ENCODE assay signal across 1 cellular context in the genomic region with DNA sequence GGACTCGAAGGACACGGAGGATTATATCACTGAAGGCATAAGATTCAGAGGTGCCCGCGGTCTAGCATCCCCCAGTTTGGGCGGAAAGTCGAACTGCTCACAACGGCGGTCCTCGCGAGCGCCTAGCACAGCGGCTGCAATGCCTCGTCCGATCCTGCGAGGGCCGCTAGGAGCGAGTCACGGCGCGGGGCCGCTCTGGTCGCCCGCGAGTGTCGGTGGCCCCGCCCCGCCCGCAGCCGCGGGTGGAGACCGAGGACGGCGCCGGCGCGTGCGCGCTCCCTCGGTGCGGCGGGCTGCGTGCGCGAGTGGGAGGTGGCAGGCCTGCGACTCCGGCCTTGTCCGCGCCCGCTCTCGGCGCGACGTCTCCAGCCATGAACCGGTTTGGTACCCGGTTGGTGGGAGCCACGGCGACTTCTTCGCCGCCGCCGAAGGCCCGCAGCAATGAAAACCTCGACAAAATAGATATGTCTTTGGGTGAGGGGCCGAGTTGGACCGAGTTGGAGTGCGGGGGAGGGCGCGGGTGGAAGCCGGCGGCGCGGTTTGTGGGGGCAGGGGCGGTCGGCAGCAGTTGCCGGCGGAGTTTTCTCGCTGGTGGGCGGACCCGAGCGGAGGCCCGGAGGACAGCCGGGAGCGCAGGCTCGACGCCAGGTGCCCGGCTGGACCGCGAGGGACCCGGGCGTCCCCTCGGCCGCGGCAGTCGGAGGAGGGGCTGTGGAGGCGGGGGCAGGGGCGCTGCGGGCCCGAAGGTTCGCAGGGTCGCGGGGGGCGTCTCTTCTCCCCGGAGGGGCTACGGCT.
TF ChIP-seq lines count a peak whose summit lies in the region.

A gene with protein sequence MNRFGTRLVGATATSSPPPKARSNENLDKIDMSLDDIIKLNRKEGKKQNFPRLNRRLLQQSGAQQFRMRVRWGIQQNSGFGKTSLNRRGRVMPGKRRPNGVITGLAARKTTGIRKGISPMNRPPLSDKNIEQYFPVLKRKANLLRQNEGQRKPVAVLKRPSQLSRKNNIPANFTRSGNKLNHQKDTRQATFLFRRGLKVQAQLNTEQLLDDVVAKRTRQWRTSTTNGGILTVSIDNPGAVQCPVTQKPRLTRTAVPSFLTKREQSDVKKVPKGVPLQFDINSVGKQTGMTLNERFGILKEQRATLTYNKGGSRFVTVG (plus strand): TSS at position 283 of the 795 bp plus-strand sequence. CDS start 89 bp downstream, at position 372.

TF ChIP-seq in HepG2, 621 proteins besides CTCF, POLR2A, EP300 and RAD21 (continued from another document):
- TF ChIP-seq, protein P1, sequence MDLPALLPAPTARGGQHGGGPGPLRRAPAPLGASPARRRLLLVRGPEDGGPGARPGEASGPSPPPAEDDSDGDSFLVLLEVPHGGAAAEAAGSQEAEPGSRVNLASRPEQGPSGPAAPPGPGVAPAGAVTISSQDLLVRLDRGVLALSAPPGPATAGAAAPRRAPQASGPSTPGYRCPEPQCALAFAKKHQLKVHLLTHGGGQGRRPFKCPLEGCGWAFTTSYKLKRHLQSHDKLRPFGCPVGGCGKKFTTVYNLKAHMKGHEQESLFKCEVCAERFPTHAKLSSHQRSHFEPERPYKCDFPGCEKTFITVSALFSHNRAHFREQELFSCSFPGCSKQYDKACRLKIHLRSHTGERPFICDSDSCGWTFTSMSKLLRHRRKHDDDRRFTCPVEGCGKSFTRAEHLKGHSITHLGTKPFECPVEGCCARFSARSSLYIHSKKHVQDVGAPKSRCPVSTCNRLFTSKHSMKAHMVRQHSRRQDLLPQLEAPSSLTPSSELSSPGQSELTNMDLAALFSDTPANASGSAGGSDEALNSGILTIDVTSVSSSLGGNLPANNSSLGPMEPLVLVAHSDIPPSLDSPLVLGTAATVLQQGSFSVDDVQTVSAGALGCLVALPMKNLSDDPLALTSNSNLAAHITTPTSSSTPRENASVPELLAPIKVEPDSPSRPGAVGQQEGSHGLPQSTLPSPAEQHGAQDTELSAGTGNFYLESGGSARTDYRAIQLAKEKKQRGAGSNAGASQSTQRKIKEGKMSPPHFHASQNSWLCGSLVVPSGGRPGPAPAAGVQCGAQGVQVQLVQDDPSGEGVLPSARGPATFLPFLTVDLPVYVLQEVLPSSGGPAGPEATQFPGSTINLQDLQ (CRISPR knock-in tag; IDR thresholded peaks at IDR 0.05): no peak
- TF ChIP-seq ASH2L (IDR thresholded peaks at IDR 0.05; ENCODE audit: insufficient read length, low read depth, low read length) (peak; percentile 49), HNRNPLL (IDR thresholded peaks at IDR 0.05; ENCODE audit: low read depth, low read length, poor library complexity, severe bottlenecking) (peak; percentile 67), ZNF839 (CRISPR knock-in tag; IDR thresholded peaks at IDR 0.05; ENCODE audit: borderline replicate concordance) (0 out of 2 replicates have a peak, but pooled peaks have one; percentile 39), TOPORS (CRISPR knock-in tag; IDR thresholded peaks at IDR 0.05) (peak; percentile 85), ZBTB20 (CRISPR knock-in tag; IDR thresholded peaks at IDR 0.05; ENCODE audit: borderline replicate concordance, low read depth) (0 out of 2 replicates have a peak, but pooled peaks have one; percentile 13), KAT7 (CRISPR knock-in tag; IDR thresholded peaks at IDR 0.05; ENCODE audit: borderline replicate concordance) (no peak), ZNF878 (CRISPR knock-in tag; IDR thresholded peaks at IDR 0.05) (peak; percentile 41; the same call in 1 of the 2 replicates), PHF5A (CRISPR knock-in tag; IDR thresholded peaks at IDR 0.05; ENCODE audit: low read depth, unreplicated experiment) (no peak), HNRNPK (IDR thresholded peaks at IDR 0.05; ENCODE audit: low read depth, low read length, poor library complexity, severe bottlenecking) (peak; percentile 39), GABPA (IDR thresholded peaks at IDR 0.05; ENCODE audit: low read depth, low read length) (no peak), GABPA (CRISPR knock-in tag; IDR thresholded peaks at IDR 0.05; ENCODE audit: low read depth) (no peak), SALL1 (CRISPR knock-in tag; IDR thresholded peaks at IDR 0.05) (peak; percentile 63; the same call in 1 of the 2 replicates), ZNF30 (CRISPR knock-in tag; IDR thresholded peaks at IDR 0.05) (no peak), ZNF891 (CRISPR knock-in tag; IDR thresholded peaks at IDR 0.05) (peak; percentile 83; the same call in 1 of the 2 replicates), SIN3A (IDR thresholded peaks at IDR 0.05; ENCODE audit: borderline replicate concordance, low read depth, low read length) (no peak), ZNF546 (CRISPR knock-in tag; conservative IDR thresholded peaks at IDR 0.05) (peak; percentile 73; the same call in 1 of the 2 replicates), ZBTB21 (CRISPR knock-in tag; IDR thresholded peaks at IDR 0.05) (no peak), KLF16 (CRISPR knock-in tag; IDR thresholded peaks at IDR 0.05) (no peak), RFXANK (CRISPR knock-in tag; IDR thresholded peaks at IDR 0.05) (no peak), SNAPC2 (CRISPR knock-in tag; IDR thresholded peaks at IDR 0.05) (no peak; the same call in 1 of the 2 replicates), ZIK1 (CRISPR knock-in tag; IDR thresholded peaks at IDR 0.05; ENCODE audit: borderline replicate concordance, low read depth) (peak; percentile 92; the same call in 1 of the 2 replicates), ZMYM2 (CRISPR knock-in tag; IDR thresholded peaks at IDR 0.05) (0 out of 2 replicates have a peak, but pooled peaks have one; percentile 5), NR1H2 (CRISPR knock-in tag; IDR thresholded peaks at IDR 0.05; ENCODE audit: borderline replicate concordance, low read depth) (peak; percentile 78; the same call in 1 of the 2 replicates), KMT2B (CRISPR knock-in tag; IDR thresholded peaks at IDR 0.05) (0 out of 2 replicates have a peak, but pooled peaks have one; percentile 1), ZNF816 (CRISPR knock-in tag; IDR thresholded peaks at IDR 0.05; ENCODE audit: borderline replicate concordance) (no peak), SMYD3 (CRISPR knock-in tag; IDR thresholded peaks at IDR 0.05) (no peak), FOXA3 (CRISPR knock-in tag; IDR thresholded peaks at IDR 0.05) (no peak), MTA3 (CRISPR knock-in tag; IDR thresholded peaks at IDR 0.05) (no peak), MEIS2 (CRISPR knock-in tag; IDR thresholded peaks at IDR 0.05) (peak; percentile 73; the same call in 1 of the 2 replicates), ZNF678 (CRISPR knock-in tag; IDR thresholded peaks at IDR 0.05) (peak; percentile 53; the same call in 1 of the 2 replicates)
- TF ChIP-seq, protein P2, sequence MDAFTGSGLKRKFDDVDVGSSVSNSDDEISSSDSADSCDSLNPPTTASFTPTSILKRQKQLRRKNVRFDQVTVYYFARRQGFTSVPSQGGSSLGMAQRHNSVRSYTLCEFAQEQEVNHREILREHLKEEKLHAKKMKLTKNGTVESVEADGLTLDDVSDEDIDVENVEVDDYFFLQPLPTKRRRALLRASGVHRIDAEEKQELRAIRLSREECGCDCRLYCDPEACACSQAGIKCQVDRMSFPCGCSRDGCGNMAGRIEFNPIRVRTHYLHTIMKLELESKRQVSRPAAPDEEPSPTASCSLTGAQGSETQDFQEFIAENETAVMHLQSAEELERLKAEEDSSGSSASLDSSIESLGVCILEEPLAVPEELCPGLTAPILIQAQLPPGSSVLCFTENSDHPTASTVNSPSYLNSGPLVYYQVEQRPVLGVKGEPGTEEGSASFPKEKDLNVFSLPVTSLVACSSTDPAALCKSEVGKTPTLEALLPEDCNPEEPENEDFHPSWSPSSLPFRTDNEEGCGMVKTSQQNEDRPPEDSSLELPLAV (CRISPR knock-in tag; conservative IDR thresholded peaks at IDR 0.05; ENCODE audit: low read depth): no peak
- TF ChIP-seq, protein P3, sequence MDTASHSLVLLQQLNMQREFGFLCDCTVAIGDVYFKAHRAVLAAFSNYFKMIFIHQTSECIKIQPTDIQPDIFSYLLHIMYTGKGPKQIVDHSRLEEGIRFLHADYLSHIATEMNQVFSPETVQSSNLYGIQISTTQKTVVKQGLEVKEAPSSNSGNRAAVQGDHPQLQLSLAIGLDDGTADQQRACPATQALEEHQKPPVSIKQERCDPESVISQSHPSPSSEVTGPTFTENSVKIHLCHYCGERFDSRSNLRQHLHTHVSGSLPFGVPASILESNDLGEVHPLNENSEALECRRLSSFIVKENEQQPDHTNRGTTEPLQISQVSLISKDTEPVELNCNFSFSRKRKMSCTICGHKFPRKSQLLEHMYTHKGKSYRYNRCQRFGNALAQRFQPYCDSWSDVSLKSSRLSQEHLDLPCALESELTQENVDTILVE (CRISPR knock-in tag; IDR thresholded peaks at IDR 0.05): peak; percentile 45
- TF ChIP-seq, protein P4, sequence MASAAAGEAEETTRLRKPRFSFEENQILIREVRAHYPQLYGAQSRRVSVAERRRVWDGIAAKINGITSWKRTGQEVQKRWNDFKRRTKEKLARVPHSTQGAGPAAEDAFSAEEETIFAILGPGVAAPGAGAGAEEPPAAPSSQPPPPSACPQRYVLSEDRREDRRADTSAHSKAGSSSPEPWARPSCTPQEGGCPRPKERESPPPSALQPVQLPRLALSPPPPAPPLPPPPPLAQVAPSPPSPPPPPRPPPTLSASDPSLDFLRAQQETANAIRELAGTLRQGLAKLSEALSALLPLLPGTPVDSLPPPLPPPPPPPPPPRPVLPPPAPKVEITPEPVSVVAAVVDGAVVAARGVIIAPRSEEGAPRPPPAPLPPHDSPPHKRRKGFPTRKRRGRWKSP (CRISPR knock-in tag; IDR thresholded peaks at IDR 0.05): peak; percentile 31; the same call in 1 of the 2 replicates
- TF ChIP-seq, protein P5, sequence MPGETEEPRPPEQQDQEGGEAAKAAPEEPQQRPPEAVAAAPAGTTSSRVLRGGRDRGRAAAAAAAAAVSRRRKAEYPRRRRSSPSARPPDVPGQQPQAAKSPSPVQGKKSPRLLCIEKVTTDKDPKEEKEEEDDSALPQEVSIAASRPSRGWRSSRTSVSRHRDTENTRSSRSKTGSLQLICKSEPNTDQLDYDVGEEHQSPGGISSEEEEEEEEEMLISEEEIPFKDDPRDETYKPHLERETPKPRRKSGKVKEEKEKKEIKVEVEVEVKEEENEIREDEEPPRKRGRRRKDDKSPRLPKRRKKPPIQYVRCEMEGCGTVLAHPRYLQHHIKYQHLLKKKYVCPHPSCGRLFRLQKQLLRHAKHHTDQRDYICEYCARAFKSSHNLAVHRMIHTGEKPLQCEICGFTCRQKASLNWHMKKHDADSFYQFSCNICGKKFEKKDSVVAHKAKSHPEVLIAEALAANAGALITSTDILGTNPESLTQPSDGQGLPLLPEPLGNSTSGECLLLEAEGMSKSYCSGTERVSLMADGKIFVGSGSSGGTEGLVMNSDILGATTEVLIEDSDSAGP (CRISPR knock-in tag; IDR thresholded peaks at IDR 0.05; ENCODE audit: borderline replicate concordance): peak; percentile 53; the same call in 1 of the 2 replicates
- TF ChIP-seq, protein P6, sequence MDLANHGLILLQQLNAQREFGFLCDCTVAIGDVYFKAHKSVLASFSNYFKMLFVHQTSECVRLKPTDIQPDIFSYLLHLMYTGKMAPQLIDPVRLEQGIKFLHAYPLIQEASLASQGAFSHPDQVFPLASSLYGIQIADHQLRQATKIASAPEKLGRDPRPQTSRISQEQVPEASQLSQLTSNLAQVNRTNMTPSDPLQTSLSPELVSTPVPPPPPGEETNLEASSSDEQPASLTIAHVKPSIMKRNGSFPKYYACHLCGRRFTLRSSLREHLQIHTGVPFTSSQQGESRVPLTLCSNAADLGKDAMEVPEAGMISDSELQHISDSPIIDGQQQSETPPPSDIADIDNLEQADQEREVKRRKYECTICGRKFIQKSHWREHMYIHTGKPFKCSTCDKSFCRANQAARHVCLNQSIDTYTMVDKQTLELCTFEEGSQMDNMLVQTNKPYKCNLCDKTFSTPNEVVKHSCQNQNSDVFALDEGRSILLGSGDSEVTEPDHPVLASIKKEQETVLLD (CRISPR knock-in tag; IDR thresholded peaks at IDR 0.05; ENCODE audit: low read depth): peak; percentile 85; the same call in 1 of the 2 replicates
- TF ChIP-seq, protein P7, sequence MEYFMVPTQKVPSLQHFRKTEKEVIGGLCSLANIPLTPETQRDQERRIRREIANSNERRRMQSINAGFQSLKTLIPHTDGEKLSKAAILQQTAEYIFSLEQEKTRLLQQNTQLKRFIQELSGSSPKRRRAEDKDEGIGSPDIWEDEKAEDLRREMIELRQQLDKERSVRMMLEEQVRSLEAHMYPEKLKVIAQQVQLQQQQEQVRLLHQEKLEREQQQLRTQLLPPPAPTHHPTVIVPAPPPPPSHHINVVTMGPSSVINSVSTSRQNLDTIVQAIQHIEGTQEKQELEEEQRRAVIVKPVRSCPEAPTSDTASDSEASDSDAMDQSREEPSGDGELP (IDR thresholded peaks at IDR 0.05; ENCODE audit: borderline replicate concordance, low read depth): no peak
- TF ChIP-seq, protein P8, sequence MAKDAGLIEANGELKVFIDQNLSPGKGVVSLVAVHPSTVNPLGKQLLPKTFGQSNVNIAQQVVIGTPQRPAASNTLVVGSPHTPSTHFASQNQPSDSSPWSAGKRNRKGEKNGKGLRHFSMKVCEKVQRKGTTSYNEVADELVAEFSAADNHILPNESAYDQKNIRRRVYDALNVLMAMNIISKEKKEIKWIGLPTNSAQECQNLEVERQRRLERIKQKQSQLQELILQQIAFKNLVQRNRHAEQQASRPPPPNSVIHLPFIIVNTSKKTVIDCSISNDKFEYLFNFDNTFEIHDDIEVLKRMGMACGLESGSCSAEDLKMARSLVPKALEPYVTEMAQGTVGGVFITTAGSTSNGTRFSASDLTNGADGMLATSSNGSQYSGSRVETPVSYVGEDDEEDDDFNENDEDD (CRISPR knock-in tag; IDR thresholded peaks at IDR 0.05; ENCODE audit: borderline replicate concordance): peak; percentile 59; the same call in 1 of the 2 replicates
- TF ChIP-seq, protein P9, sequence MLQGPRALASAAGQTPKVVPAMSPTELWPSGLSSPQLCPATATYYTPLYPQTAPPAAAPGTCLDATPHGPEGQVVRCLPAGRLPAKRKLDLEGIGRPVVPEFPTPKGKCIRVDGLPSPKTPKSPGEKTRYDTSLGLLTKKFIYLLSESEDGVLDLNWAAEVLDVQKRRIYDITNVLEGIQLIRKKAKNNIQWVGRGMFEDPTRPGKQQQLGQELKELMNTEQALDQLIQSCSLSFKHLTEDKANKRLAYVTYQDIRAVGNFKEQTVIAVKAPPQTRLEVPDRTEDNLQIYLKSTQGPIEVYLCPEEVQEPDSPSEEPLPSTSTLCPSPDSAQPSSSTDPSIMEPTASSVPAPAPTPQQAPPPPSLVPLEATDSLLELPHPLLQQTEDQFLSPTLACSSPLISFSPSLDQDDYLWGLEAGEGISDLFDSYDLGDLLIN (CRISPR knock-in tag; IDR thresholded peaks at IDR 0.05; ENCODE audit: borderline replicate concordance): no peak
